1 cellular context compared by ENCODE assay signal in genomic region chr16:84414789-84415326, GRCh38.
A peak's percentile ranks its signal among the peaks of the same experiment; 100 is the strongest.
TF ChIP-seq lines count a peak whose summit lies in the region.

No MANE protein-coding gene starts in this region.

TF ChIP-seq in HepG2, 621 proteins besides CTCF, POLR2A, EP300 and RAD21 (continued from another document and continues in another):
- peak; percentile 43; the same call in 1 of the 2 replicates for TF ChIP-seq ZNF609 (CRISPR knock-in tag; IDR thresholded peaks at IDR 0.05; ENCODE audit: borderline replicate concordance)
- 0 out of 2 replicates have a peak, but pooled peaks have one; percentile 30 for TF ChIP-seq KAT7 (CRISPR knock-in tag; IDR thresholded peaks at IDR 0.05; ENCODE audit: borderline replicate concordance)
- TF ChIP-seq HNF1B (CRISPR knock-in tag; IDR thresholded peaks at IDR 0.05), result peak; percentile 81; the same call in 1 of the 2 replicates
- TF ChIP-seq ZNF512B (CRISPR knock-in tag; IDR thresholded peaks at IDR 0.05; ENCODE audit: borderline replicate concordance), result no peak
- TF ChIP-seq NRL (CRISPR knock-in tag; IDR thresholded peaks at IDR 0.05; ENCODE audit: borderline replicate concordance), result peak; percentile 81
- TF ChIP-seq XBP1 (CRISPR knock-in tag; IDR thresholded peaks at IDR 0.05), result 0 out of 2 replicates have a peak, but pooled peaks have one; percentile 30
- TF ChIP-seq DMTF1 (CRISPR knock-in tag; IDR thresholded peaks at IDR 0.05), result no peak
- 0 out of 2 replicates have a peak, but pooled peaks have one; percentile 35 for TF ChIP-seq BRD4 (CRISPR knock-in tag; IDR thresholded peaks at IDR 0.05)
- TF ChIP-seq TERF1 (CRISPR knock-in tag; IDR thresholded peaks at IDR 0.05), result no peak
- TF ChIP-seq ZNF678 (CRISPR knock-in tag; IDR thresholded peaks at IDR 0.05), result no peak
- no peak for TF ChIP-seq PRDM4 (CRISPR knock-in tag; IDR thresholded peaks at IDR 0.05; ENCODE audit: borderline replicate concordance)
- TF ChIP-seq SIN3B (IDR thresholded peaks at IDR 0.05; ENCODE audit: low read length), result no peak
- TF ChIP-seq ZBTB42 (CRISPR knock-in tag; IDR thresholded peaks at IDR 0.05), result 0 out of 2 replicates have a peak, but pooled peaks have one; percentile 41
- peak; percentile 28 for TF ChIP-seq ZHX2 (IDR thresholded peaks at IDR 0.05; ENCODE audit: low read depth)
- no peak for TF ChIP-seq ZHX2 (CRISPR knock-in tag; IDR thresholded peaks at IDR 0.05; ENCODE audit: borderline replicate concordance)
- TF ChIP-seq PLSCR1 (CRISPR knock-in tag; IDR thresholded peaks at IDR 0.05; ENCODE audit: borderline replicate concordance), result no peak
- no peak for TF ChIP-seq ZNF251 (CRISPR knock-in tag; IDR thresholded peaks at IDR 0.05)
- no peak for TF ChIP-seq ZNF639 (CRISPR knock-in tag; conservative IDR thresholded peaks at IDR 0.05)
- peak; percentile 83 for TF ChIP-seq HOXA3 (CRISPR knock-in tag; IDR thresholded peaks at IDR 0.05)
- TF ChIP-seq STAT6 (CRISPR knock-in tag; IDR thresholded peaks at IDR 0.05; ENCODE audit: borderline replicate concordance), result 0 out of 2 replicates have a peak, but pooled peaks have one; percentile 60
- TF ChIP-seq ZBTB8A (CRISPR knock-in tag; IDR thresholded peaks at IDR 0.05; ENCODE audit: borderline replicate concordance, low read depth), result no peak
